ENCODE assay signal across 13 cellular contexts in genomic region chr1:8727809-8728213, GRCh38.
DNase-seq lines count a peak whose midpoint lies in the region; ATAC-seq and TF ChIP-seq lines count a peak whose summit lies in the region.
"Had no signal": no experiment of that assay in that cellular context is flagged by ENCODE, and none has a peak within 500 bp of the region (broad histone marks: within the 10 kb centered on the region; RNA-seq: fewer than 3 reads in every experiment).

No MANE protein-coding gene starts in this region.

- H3K9me3 ChIP-seq in trophoblast cell (ENCODE audit: insufficient read depth, low read depth, low read length): no peaks in the 10 kb centered on the region
- no peaks in the 10 kb centered on the region for H3K9me3 ChIP-seq in CD8-positive, alpha-beta T cell (ENCODE audit: low read length)

- H3K36me3 Mint-ChIP-seq in chondrocyte (ENCODE audit: low read depth): peaks cover 10% of the 10 kb centered on the region
- H3K36me3 Mint-ChIP-seq in CD8-positive, alpha-beta T cell: peaks cover 11% of the 10 kb centered on the region

- no peak overlapping the region for H3K4me3 Mint-ChIP-seq in chondrocyte (ENCODE audit: unreplicated experiment)
- no peak overlapping the region for H3K4me3 Mint-ChIP-seq in CD8-positive, alpha-beta T cell
- H3K4me3 Mint-ChIP-seq: CD4-positive, alpha-beta T cell had no signal

- TF ChIP-seq CTCF in astrocyte of the spinal cord (IDR thresholded peaks at IDR 0.05; ENCODE audit: low read depth, low read length) (no peak), chondrocyte (IDR thresholded peaks at IDR 0.05) (no peak)
- TF ChIP-seq CTCF in CD8-positive, alpha-beta T cell (IDR thresholded peaks at IDR 0.05): no peak

- no peak overlapping the region for H3K4me2 ChIP-seq in trophoblast cell (ENCODE audit: low read length)

- no peak overlapping the region for H2BK5ac ChIP-seq in trophoblast cell (ENCODE audit: low read depth, low read length, poor library complexity)

- CTCF ChIA-PET in CD8-positive, alpha-beta T cell (lab: Charles Lee): interaction anchor here (0.6 to 9.9 kb wide), 10 partner anchors 13 to 318 kb away, joined by 3 to 154 read pairs (median 6); no protein-coding TSS in a partner anchor

- no peak overlapping the region for H3K18ac ChIP-seq in trophoblast cell (ENCODE audit: low read length)

- H3K9ac ChIP-seq in trophoblast cell (ENCODE audit: low read length): no peak overlapping the region

- no peak overlapping the region for H2AFZ ChIP-seq in trophoblast cell (ENCODE audit: insufficient read depth, low read length, poor library complexity)

- no peak overlapping the region for H4K91ac ChIP-seq in trophoblast cell (ENCODE audit: low read depth, low read length)

- H3K27ac Mint-ChIP-seq in chondrocyte (ENCODE audit: unreplicated experiment): no peak overlapping the region
- H3K27ac Mint-ChIP-seq in CD8-positive, alpha-beta T cell: no peak overlapping the region
- H3K27ac Mint-ChIP-seq: CD4-positive, alpha-beta T cell had no signal

- H3K4me1 ChIP-seq in trophoblast cell (ENCODE audit: control insufficient read depth in 1 of 2, insufficient read depth in 2 of 2, low read length in 2 of 2): no peaks in the 10 kb centered on the region
- H3K4me1 ChIP-seq in CD8-positive, alpha-beta T cell (ENCODE audit: insufficient read depth, low read length): no peaks in the 10 kb centered on the region
- H3K4me1 ChIP-seq: breast epithelium had no signal

- no peak overlapping the region for H3K27ac ChIP-seq in trophoblast cell (ENCODE audit: low read depth, low read length)
- no peak overlapping the region for H3K27ac ChIP-seq in CD8-positive, alpha-beta T cell (ENCODE audit: low read depth, low read length)
- H3K27ac ChIP-seq: breast epithelium had no signal

- H2BK12ac ChIP-seq in trophoblast cell (ENCODE audit: low read length): no peak overlapping the region

- H3K36me3 ChIP-seq in trophoblast cell (ENCODE audit: control insufficient read depth in 1 of 2, insufficient read depth in 2 of 2, low read length in 2 of 2): no peaks in the 10 kb centered on the region
- no peaks in the 10 kb centered on the region for H3K36me3 ChIP-seq in CD8-positive, alpha-beta T cell (ENCODE audit: insufficient read depth, low read length)
- H3K36me3 ChIP-seq: breast epithelium had no signal

- no peak overlapping the region for H4K8ac ChIP-seq in trophoblast cell (ENCODE audit: low read depth, low read length)

- H3K79me2 ChIP-seq in trophoblast cell (ENCODE audit: control insufficient read depth, insufficient read depth, low read length, poor library complexity): no peaks in the 10 kb centered on the region

- H3K9me3 Mint-ChIP-seq in chondrocyte (ENCODE audit: low read depth): peaks cover 12% of the 10 kb centered on the region
- peaks cover 5% of the 10 kb centered on the region for H3K9me3 Mint-ChIP-seq in CD8-positive, alpha-beta T cell

- H3K27me3 Mint-ChIP-seq in chondrocyte (ENCODE audit: low read depth): no peaks in the 10 kb centered on the region
- H3K27me3 Mint-ChIP-seq in CD8-positive, alpha-beta T cell (ENCODE audit: low read depth): no peaks in the 10 kb centered on the region
- H3K27me3 Mint-ChIP-seq: CD4-positive, alpha-beta T cell had no signal

- ATAC-seq in GM21381 (IDR thresholded peaks at IDR 0.05; ENCODE audit: unreplicated experiment): no peak
- no peak for ATAC-seq in CD8-positive, alpha-beta T cell
- ATAC-seq: HCT116 had no signal

- in situ Hi-C loops in astrocyte of the spinal cord (cut with HindIII; ENCODE audit: low sequenced_read_pairs): no loop called here

- POLR2A ChIA-PET in CD8-positive, alpha-beta T cell (lab: Charles Lee): no interaction called here

- H3K23ac ChIP-seq in trophoblast cell (ENCODE audit: low read length): no peak overlapping the region

- H3K27me3 ChIP-seq in trophoblast cell (ENCODE audit: insufficient read depth, low read length): no peaks in the 10 kb centered on the region
- H3K27me3 ChIP-seq in CD8-positive, alpha-beta T cell (ENCODE audit: insufficient read depth, low read length): no peaks in the 10 kb centered on the region
- H3K27me3 ChIP-seq: breast epithelium had no signal

- no peak overlapping the region for H2BK120ac ChIP-seq in trophoblast cell (ENCODE audit: insufficient read depth, low read length, poor library complexity)

- peaks cover 3% of the 10 kb centered on the region for H3K4me1 Mint-ChIP-seq in chondrocyte (ENCODE audit: low read depth)
- peaks cover 2% of the 10 kb centered on the region for H3K4me1 Mint-ChIP-seq in CD8-positive, alpha-beta T cell (ENCODE audit: low read depth)

- no peak overlapping the region for H4K12ac ChIP-seq in trophoblast cell (ENCODE audit: low read depth, low read length)

- no peak overlapping the region for H3K14ac ChIP-seq in trophoblast cell (ENCODE audit: low read length)

- no peak overlapping the region for H2AK5ac ChIP-seq in trophoblast cell (ENCODE audit: low read length)

- H3K4me3 ChIP-seq in astrocyte of the spinal cord (ENCODE audit: low read depth, low read length) (no peak overlapping the region), trophoblast cell (ENCODE audit: low read depth, low read length) (no peak overlapping the region)
- H3K4me3 ChIP-seq in CD8-positive, alpha-beta T cell (ENCODE audit: low read depth, low read length): no peak overlapping the region
- H3K4me3 ChIP-seq: breast epithelium had no signal

- H3K4ac ChIP-seq in trophoblast cell (ENCODE audit: low read depth, low read length): no peak overlapping the region

- intact Hi-C loops in CD8-positive, alpha-beta T cell (cut with DNase I, micrococcal nuclease): loop anchor here in 1 of 2 experiments (5.0 to 10.0 kb wide), 3 partner anchors 56 to 343 kb away; no protein-coding TSS in a partner anchor

- no CpG with 5 or more reads among the region's 4 CpGs for WGBS in trophoblast cell (ENCODE audit: extremely low coverage, insufficient coverage, insufficient read length)

- H3K79me1 ChIP-seq in trophoblast cell (ENCODE audit: low read length): no peaks in the 10 kb centered on the region

- DNase-seq in DMS 273 treated with DMSO at 0.1 percent for 48 hours (lab: John Stamatoyannopoulos, UW) (peak; percentile 90), NCI-H128 (lab: John Stamatoyannopoulos, UW; ENCODE audit: unreplicated experiment) (peak; percentile 46), astrocyte of the spinal cord (ENCODE audit: low read depth, low spot score) (peak; percentile 33), midbrain (lab: John Stamatoyannopoulos, UW) (peak; percentile 54), trophoblast cell (no peak), chondrocyte (ENCODE audit: low spot score) (no peak)
- no peak for DNase-seq in CD8-positive, alpha-beta T cell
- DNase-seq: CD4-positive, alpha-beta T cell; NCI-H510A treated with DMSO at 0.1 percent for 48 hours; stimulated activated naive CD4-positive, alpha-beta T cell had no signal

Comparison
In these comparisons a context has a peak if more than half of its experiments do, and no peak if none do; other contexts are left out.
1. DNase-seq: peak in DMS 273 treated with DMSO at 0.1 percent for 48 hours (single experiment), NCI-H128 (single experiment), astrocyte of the spinal cord (single experiment) and midbrain (single experiment); none in trophoblast cell (0 of 2), chondrocyte (single experiment) and CD8-positive, alpha-beta T cell (0 of 7).